ENCODE assay signal across 8 cellular contexts in genomic region chr11:128694618-128695481, GRCh38. TPM values are rescaled to one million over a fixed set of nuclear protein-coding genes. Genes with fewer than 3 reads are reported as not detected.
DNase-seq lines count a peak whose midpoint lies in the region; ATAC-seq and TF ChIP-seq lines count a peak whose summit lies in the region.

No MANE protein-coding gene starts in this region.

- TF ChIP-seq CTCF in CD14-positive monocyte (IDR thresholded peaks at IDR 0.05) (no peak), Peyer's patch (IDR thresholded peaks at IDR 0.05) (no peak), chondrocyte (IDR thresholded peaks at IDR 0.05) (no peak)

- WGBS in mesodermal cell (ENCODE audit: insufficient coverage in 2 of 2), 2 experiments: 3% methylated on average over 50 to 67 of the region's 70 CpGs
- 6% methylated on average over 70 of the region's 70 CpGs for WGBS in urinary bladder

- no peaks in the 10 kb centered on the region for H3K27me3 ChIP-seq in Peyer's patch

- H3K4me1 ChIP-seq in Peyer's patch (peaks cover 0 to 24% (median 14%) of the 10 kb centered on the region in 4 donors), mesodermal cell (ENCODE audit: control insufficient read depth, insufficient read depth, low read length, poor library complexity, severe bottlenecking) (peaks cover 22% of the 10 kb centered on the region), urinary bladder (ENCODE audit: insufficient read depth) (peaks cover 4% of the 10 kb centered on the region)

- H3K27me3 Mint-ChIP-seq in CD14-positive monocyte (ENCODE audit: low read depth in 3 of 3): peaks cover 5 to 17% (median 11%) of the 10 kb centered on the region in 3 donors
- H3K27me3 Mint-ChIP-seq in chondrocyte (ENCODE audit: low read depth): no peaks in the 10 kb centered on the region

- H3K36me3 Mint-ChIP-seq in CD14-positive monocyte: peaks cover 15 to 17% of the 10 kb centered on the region in 2 donors
- H3K36me3 Mint-ChIP-seq in chondrocyte (ENCODE audit: low read depth): no peaks in the 10 kb centered on the region

- ATAC-seq in GM21526 (IDR thresholded peaks at IDR 0.05; ENCODE audit: low FRiP score, unreplicated experiment): peak; percentile 15
- no peak for ATAC-seq in HG02610 (IDR thresholded peaks at IDR 0.05; ENCODE audit: unreplicated experiment)

- no peaks in the 10 kb centered on the region for H3K36me3 ChIP-seq in Peyer's patch
- peaks cover 25% of the 10 kb centered on the region for H3K36me3 ChIP-seq in mesodermal cell (ENCODE audit: control insufficient read depth, insufficient read depth, low read length)
- no peaks in the 10 kb centered on the region for H3K36me3 ChIP-seq in urinary bladder (ENCODE audit: insufficient read depth)

- intact Hi-C loops in CD14-positive monocyte (cut with micrococcal nuclease): loop anchor here (2.0 to 10.0 kb wide), 4 partner anchors 24 to 50 kb away; no protein-coding TSS in a partner anchor

- no peak for DNase-seq in CD14-positive monocyte (ENCODE audit: low spot score)
- DNase-seq in Peyer's patch: peak in 2 of 3 donors; percentile 56 to 67
- DNase-seq in chondrocyte (ENCODE audit: low spot score): peak; percentile 89
- DNase-seq in NCI-H1048 (lab: John Stamatoyannopoulos, UW): no peak

- H3K27ac ChIP-seq in Peyer's patch: peak overlapping the region; percentile 93 to 95 (median 94)
- H3K27ac ChIP-seq in mesodermal cell (ENCODE audit: low read depth, low read length, severe bottlenecking): peak overlapping the region; percentile 70
- H3K27ac ChIP-seq in urinary bladder (ENCODE audit: low read depth): peak overlapping the region; percentile 45

- peak overlapping the region; percentile 63 to 85 (median 68) for H3K4me3 ChIP-seq in Peyer's patch
- H3K4me3 ChIP-seq in mesodermal cell (ENCODE audit: extremely low read depth, insufficient read depth, low read length, poor library complexity, severe bottlenecking): peak overlapping the region; percentile 79
- H3K4me3 ChIP-seq in urinary bladder (ENCODE audit: low read depth, low read length): peak overlapping the region; percentile 63

- H3K9me3 ChIP-seq in Peyer's patch (no peaks in the 10 kb centered on the region), mesodermal cell (ENCODE audit: control insufficient read depth, low read length) (no peaks in the 10 kb centered on the region)

- H3K4me3 Mint-ChIP-seq in CD14-positive monocyte: peak overlapping the region; percentile 95 to 96
- peak overlapping the region; percentile 81 for H3K4me3 Mint-ChIP-seq in chondrocyte (ENCODE audit: unreplicated experiment)

- TF ChIP-seq POLR2A in Peyer's patch (IDR thresholded peaks at IDR 0.05): no peak

- H3K4me1 Mint-ChIP-seq in CD14-positive monocyte (peaks cover 64% of the 10 kb centered on the region), chondrocyte (ENCODE audit: low read depth) (peaks cover 45% of the 10 kb centered on the region)

- H3K27ac Mint-ChIP-seq in CD14-positive monocyte (peak overlapping the region; percentile 91 to 98 (median 97)), chondrocyte (ENCODE audit: unreplicated experiment) (peak overlapping the region; percentile 18)

- H3K9me3 Mint-ChIP-seq in CD14-positive monocyte (no peaks in the 10 kb centered on the region), chondrocyte (ENCODE audit: low read depth) (no peaks in the 10 kb centered on the region)

RNA-seq across cellular contexts. Expression of gene FLI1, which starts 1.0 kb away (rescaled TPM):
- polyA plus RNA-seq in CD14-positive monocyte: 10 to 100 TPM; 42.4 to 64.5 TPM
- 10 to 100 TPM in 3 of 4 donors, 1 to 10 TPM in 1; 7.7 to 66.8 (median 15.3) TPM for total RNA-seq in Peyer's patch
- 9.4 to 22.0 TPM (median 9.9 TPM) in 3 replicates for total RNA-seq in chondrocyte
- 82.9 TPM for polyA plus RNA-seq in mesodermal cell (2013, experiment 1 of 2)
- polyA plus RNA-seq in mesodermal cell (2013, experiment 2 of 2): 50.4 TPM
- 18.0 TPM for total RNA-seq in urinary bladder
- 12.4 TPM for polyA plus RNA-seq in urinary bladder

Comparison
In these comparisons a context has a peak if more than half of its experiments do, and no peak if none do; other contexts are left out.
1. DNase-seq: peak in Peyer's patch (2 of 3) and chondrocyte (single experiment); none in CD14-positive monocyte (single experiment) and NCI-H1048 (single experiment).
2. Peak in every context shown above with its lines, with median percentiles within 50 percentile points of each other: H3K27ac ChIP-seq and H3K4me3 ChIP-seq.